ENCODE assay signal across 14 cellular contexts in the genomic region with DNA sequence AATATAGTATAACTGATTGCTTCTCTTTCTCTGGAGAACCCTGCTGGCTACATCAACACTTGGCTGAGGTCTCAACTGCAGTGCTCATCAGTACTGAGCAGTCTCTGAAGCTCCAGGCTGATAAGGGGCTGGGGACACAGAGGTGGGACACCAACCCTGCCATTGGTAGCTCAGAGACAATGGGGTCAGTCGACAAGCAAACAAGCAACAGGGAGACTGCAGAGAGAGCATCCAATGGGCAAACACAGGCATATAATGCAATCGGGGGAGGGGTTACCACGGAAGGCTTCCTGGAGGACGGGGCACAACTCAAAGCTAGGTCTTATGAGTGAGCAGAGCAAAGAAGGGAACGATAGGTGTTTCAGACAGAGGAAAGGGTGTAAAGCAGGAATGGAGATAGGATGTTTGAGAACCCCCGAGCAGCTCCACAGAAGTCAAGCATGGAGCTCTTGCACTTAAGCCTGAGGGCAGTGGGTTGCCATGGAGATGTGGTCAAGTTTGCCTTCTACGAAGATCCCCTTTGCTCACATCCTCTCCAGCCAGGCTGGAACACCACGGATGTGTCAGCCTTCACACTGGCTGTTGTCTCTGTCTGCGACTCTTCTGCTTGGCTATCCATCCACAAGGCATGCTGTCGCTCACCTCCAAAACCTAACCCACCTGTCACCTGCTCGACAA. TPM values are rescaled to one million over a fixed set of nuclear protein-coding genes. Genes with fewer than 3 reads are reported as not detected.
DNase-seq lines count a peak whose midpoint lies in the region; TF ChIP-seq lines count a peak whose summit lies in the region.
"Had no signal": no experiment of that assay in that cellular context is flagged by ENCODE, and none has a peak within 500 bp of the region (broad histone marks: within the 10 kb centered on the region; RNA-seq: fewer than 3 reads in every experiment).

No MANE protein-coding gene starts in this region.

- no TSS peak for BruUV-seq in A673 (replicated peaks; lab: Mats Ljungman, UMichigan)

- H3K9me3 ChIP-seq in A673 (ENCODE audit: low read depth, low read length, poor library complexity, severe bottlenecking): no peaks in the 10 kb centered on the region
- H3K9me3 ChIP-seq: body of pancreas had no signal

- intact Hi-C loops in A673 (cut with micrococcal nuclease; ENCODE audit: unreplicated experiment): loop anchor here (5.0 kb wide), 1 partner anchor 328 kb away; no protein-coding TSS in a partner anchor

- no peak for TF ChIP-seq CTCF in choroid plexus epithelial cell (conservative IDR thresholded peaks at IDR 0.05; ENCODE audit: low read depth, low read length)
- no peak for TF ChIP-seq CTCF in A673 (conservative IDR thresholded peaks at IDR 0.05; ENCODE audit: low read depth, low read length)

- H3K27ac ChIP-seq in A673 (ENCODE audit: low read depth, low read length, poor library complexity, severe bottlenecking): no peak overlapping the region
- H3K27ac ChIP-seq: body of pancreas, parathyroid adenoma had no signal

- DNase-seq in AG08395 (ENCODE audit: low spot score) (peak; percentile 52), ELR (ENCODE audit: low read depth) (peak; percentile 91), NOMO-1 treated with DMSO at 0.1 percent for 48 hours (lab: John Stamatoyannopoulos, UW; ENCODE audit: unreplicated experiment) (peak; percentile 19), choroid plexus epithelial cell (ENCODE audit: low read depth) (peak; percentile 56), A673 (ENCODE audit: low spot score) (no peak), NCI-H1436 treated with DMSO at 0.1 percent for 48 hours (lab: John Stamatoyannopoulos, UW) (no peak)
- DNase-seq in stimulated activated naive CD4-positive, alpha-beta T cell treated with Interleukin-2 at 50 U/mL for 16 hours (lab: John Stamatoyannopoulos, UW): no peak
- no peak for DNase-seq in activated CD4-positive, CD25-positive, alpha-beta regulatory T cell (lab: John Stamatoyannopoulos, UW)
- DNase-seq: activated T-cell treated with anti-CD3 and anti-CD28 coated beads, Interleukin-2, amount 50 U/mL, for 24 hours; C1 segment of cervical spinal cord; GOT3; stimulated activated CD4-positive, alpha-beta T cell treated with anti-CD3 and anti-CD28 coated beads, Interleukin-2, amount 100 ng/mL, for 24 hours had no signal

- no peaks in the 10 kb centered on the region for H3K4me1 ChIP-seq in A673 (ENCODE audit: insufficient read depth, low read length, poor library complexity, severe bottlenecking)
- H3K4me1 ChIP-seq: body of pancreas, parathyroid adenoma had no signal

- H3K27me3 ChIP-seq in A673 (replicated peaks; ENCODE audit: insufficient read depth, low read depth, low read length, poor library complexity): no peaks in the 10 kb centered on the region
- H3K27me3 ChIP-seq: body of pancreas had no signal

- H3K4me3 ChIP-seq in choroid plexus epithelial cell (ENCODE audit: low read depth, low read length) (no peak overlapping the region), A673 (ENCODE audit: low read depth, low read length, poor library complexity, severe bottlenecking) (no peak overlapping the region)
- H3K4me3 ChIP-seq: body of pancreas had no signal

- CTCF ChIA-PET in A673 (lab: Charles Lee): interaction anchor here (1.9 kb wide), 1 partner anchor 501 kb away, joined by 4 read pairs; no protein-coding TSS in a partner anchor

- POLR2A ChIA-PET in A673 (lab: Charles Lee; ENCODE audit: low non-redundant PET): no interaction called here

- no peaks in the 10 kb centered on the region for H3K36me3 ChIP-seq in A673 (ENCODE audit: insufficient read depth, low read length, poor library complexity, severe bottlenecking)

RNA-seq across cellular contexts. Expression of a gene that starts 21.5 kb away (rescaled TPM):
- 20.4 and 28.8 TPM in 2 replicates for total RNA-seq in A673 (2021)

Comparison
In these comparisons a context has a peak if more than half of its experiments do, and no peak if none do; other contexts are left out.
1. DNase-seq: peak in AG08395 (single experiment), ELR (single experiment), NOMO-1 treated with DMSO at 0.1 percent for 48 hours (single experiment) and choroid plexus epithelial cell (single experiment); none in A673 (single experiment), NCI-H1436 treated with DMSO at 0.1 percent for 48 hours (single experiment), stimulated activated naive CD4-positive, alpha-beta T cell treated with Interleukin-2 at 50 U/mL for 16 hours (single experiment) and activated CD4-positive, CD25-positive, alpha-beta regulatory T cell (0 of 4).